ENCODE assay signal across 21 cellular contexts in genomic region chr6:32149577-32149845, GRCh38. TPM values are rescaled to one million over a fixed set of nuclear protein-coding genes. Genes with fewer than 3 reads are reported as not detected.
"Had no signal": no experiment of that assay in that cellular context is flagged by ENCODE, and none has a peak within 500 bp of the region (broad histone marks: within the 10 kb centered on the region; RNA-seq: fewer than 3 reads in every experiment).

No MANE protein-coding gene starts in this region.

- H2AFZ ChIP-seq: parathyroid adenoma had no signal

- H3K27me3 ChIP-seq: uterus had no signal

- H3K36me3 ChIP-seq: left lung, transverse colon, uterus had no signal

- ATAC-seq: left lung had no signal

- H3K9me3 Mint-ChIP-seq: activated CD4-positive, alpha-beta memory T cell treated with anti-CD3 and anti-CD28 coated beads, Interleukin-2, amount 10 ng/mL, durations not matched to agents 7 days and 5 days; activated T-helper 1 cell treated with anti-CD3 and anti-CD28 coated beads, Interleukin-12 subunit alpha, Interleukin-12 subunit beta, Interleukin-2, Interleukin-4 antibody, amounts not matched to agents 30 ng/mL and 10 ng/mL and 1 ng/mL, durations not matched to agents 14 hours and 24 hours and 36 hours; natural killer cell; stimulated activated effector memory CD8-positive, alpha-beta T cell treated with anti-CD3 and anti-CD28 coated beads, Interleukin-12 subunit alpha, Interleukin-12 subunit beta, amount 100 ng/mL, for 72 hours; stimulated activated naive CD8-positive, alpha-beta T cell treated with anti-CD3 and anti-CD28 coated beads, Interleukin-15, amount 100 ng/mL, for 72 hours; T-helper 1 cell treated with Interleukin-12 subunit alpha and Interleukin-12 subunit beta and Interleukin-4 antibody, amounts not matched to agents 30 μg/mL and 1 μg/mL, for 36 hours had no signal

- H3K9ac ChIP-seq: parathyroid adenoma had no signal

- H3K9me3 ChIP-seq: left lung, transverse colon, uterus had no signal

- H3K27ac ChIP-seq: coronary artery, left lung, parathyroid adenoma, uterus had no signal

- DNase-seq: activated CD4-positive, alpha-beta memory T cell treated with anti-CD3 and anti-CD28 coated beads, Interleukin-2, amount 10 ng/mL, durations not matched to agents 7 days and 5 days; activated CD4-positive, alpha-beta T cell treated with anti-CD3 and anti-CD28 coated beads for 48 hours; activated CD4-positive, CD25-positive, alpha-beta regulatory T cell; effector CD4-positive, alpha-beta T cell; kidney glomerular epithelial cell; left lung; natural killer cell; stimulated activated CD4-positive, alpha-beta T cell treated with anti-CD3 and anti-CD28 coated beads, Interleukin-2, amount 100 ng/mL, for 24 hours; stimulated activated naive CD8-positive, alpha-beta T cell treated with anti-CD3 and anti-CD28 coated beads, Interleukin-15, amount 100 ng/mL, for 72 hours; T1000; transverse colon; uterus had no signal

- FAIRE-seq: astrocyte, endometrium had no signal

- H3K4me3 ChIP-seq: lung had no signal

- H3K36me3 Mint-ChIP-seq: natural killer cell had no signal

RNA-seq across cellular contexts. Expression of gene PRRT1, which starts 2.2 kb away (rescaled TPM):
- total RNA-seq: epithelial cell of proximal tubule had no signal
